Comparison of ENCODE assay signal across 7 cellular contexts in the genomic region with DNA sequence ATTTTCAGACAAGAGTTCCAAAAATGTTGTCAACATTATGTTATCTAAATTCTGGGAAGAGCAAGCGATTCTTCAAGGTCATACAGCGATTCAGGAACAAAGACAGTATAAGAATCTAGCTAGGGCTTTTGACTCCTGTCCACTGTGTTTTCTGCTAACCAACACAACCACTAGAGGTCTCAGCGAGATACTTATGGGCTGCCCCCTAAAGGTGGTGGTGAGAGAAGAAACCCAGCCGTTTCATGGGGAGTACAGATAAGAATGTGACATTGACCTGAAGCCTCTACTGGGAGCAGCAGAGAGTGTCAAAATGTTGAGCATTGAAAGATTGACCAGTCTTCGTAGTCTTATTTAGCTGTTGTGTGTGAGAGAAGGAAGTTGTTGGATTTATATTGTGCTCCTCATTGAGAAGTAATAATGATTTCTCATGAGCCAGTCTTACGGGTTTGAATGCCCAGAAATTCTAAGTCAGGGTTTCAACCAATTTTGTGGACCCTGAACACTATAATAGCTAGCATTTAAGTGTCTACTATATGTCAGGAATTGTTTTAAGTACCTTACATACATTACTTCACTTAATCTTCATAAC.
DNase-seq lines count a peak whose midpoint lies in the region; ATAC-seq, FAIRE-seq and TF ChIP-seq lines count a peak whose summit lies in the region.

No MANE protein-coding gene starts in this region.

- intact Hi-C loops in left ventricle myocardium superior (cut with micrococcal nuclease) = loop anchor here (10.0 kb wide), 1 partner anchor 100 kb away; no protein-coding TSS in a partner anchor

- peak; percentile 35 for FAIRE-seq in RCC 7860 (lab: Jason Lieb, UNC)

- ATAC-seq in GM21825 (IDR thresholded peaks at IDR 0.05; ENCODE audit: unreplicated experiment) (peak; percentile 100), left ventricle myocardium superior (peak; percentile 93)

- DNase-seq in GM10266 (ENCODE audit: extremely low spot score) (peak; percentile 69), KG1 (lab: John Stamatoyannopoulos, UW) (peak; percentile 84), RCC 7860 (ENCODE audit: low spot score) (peak; percentile 45), left ventricle myocardium superior (no peak)
- peak; percentile 25 for DNase-seq in activated gamma-delta T cell treated with anti-CD3 and anti-CD28 coated beads, Interleukin-2, amount 50 U/mL, for 16 hours (ENCODE audit: low read depth)
- peak; percentile 5 to 34 (median 31) for DNase-seq in stimulated activated CD4-positive, alpha-beta T cell treated with anti-CD3 and anti-CD28 coated beads, Interleukin-12 subunit alpha, Interleukin-12 subunit beta, amount 100 ng/mL, for 48 hours (ENCODE audit: low read depth in 2 of 3, low spot score in 1 of 3)

- TF ChIP-seq CTCF in GM10266 (IDR thresholded peaks at IDR 0.05; ENCODE audit: control insufficient read depth, insufficient read depth, low read depth, missing control alignments) = peak; percentile 85
